In genomic region chr11:12075291-12075690, GRCh38 we compare ENCODE assay signal across 19 cellular contexts. TPM values are rescaled to one million over a fixed set of nuclear protein-coding genes. Genes with fewer than 3 reads are reported as not detected.
DNase-seq lines count a peak whose midpoint lies in the region; ATAC-seq, FAIRE-seq and TF ChIP-seq lines count a peak whose summit lies in the region.
"Had no signal": no experiment of that assay in that cellular context is flagged by ENCODE, and none has a peak within 500 bp of the region (broad histone marks: within the 10 kb centered on the region; RNA-seq: fewer than 3 reads in every experiment).

No MANE protein-coding gene starts in this region.

- intact Hi-C loops in lower lobe of right lung (cut with DNase I) = no loop called here

- DNase-seq in Peyer's patch = no peak
- no peak for DNase-seq in chondrocyte (ENCODE audit: low spot score)
- peak; percentile 32 to 34 for DNase-seq in suprapubic skin (ENCODE audit: low spot score in 2 of 2)
- no peak for DNase-seq in lower lobe of right lung
- no peak for DNase-seq in NCI-H524 (lab: John Stamatoyannopoulos, UW)
- no peak for DNase-seq in GM12892 (ENCODE audit: insufficient read length)
- no peak for DNase-seq in stimulated activated CD4-positive, alpha-beta T cell treated with anti-CD3 and anti-CD28 coated beads, Interleukin-2, amount 100 ng/mL, for 24 hours
- DNase-seq: activated CD4-positive, alpha-beta memory T cell treated with anti-CD3 and anti-CD28 coated beads, Interleukin-2, amount 10 ng/mL, durations not matched to agents 7 days and 5 days; activated T-cell treated with anti-CD3 and anti-CD28 coated beads, Interleukin-2, amount 50 U/mL, for 48 hours; foreskin melanocyte; MG63; naive B cell; NCI-H345 had no signal

- TF ChIP-seq RAD21 in neural cell (conservative IDR thresholded peaks at IDR 0.05) = no peak

- no peaks in the 10 kb centered on the region for H3K27me3 Mint-ChIP-seq in chondrocyte (ENCODE audit: low read depth)
- H3K27me3 Mint-ChIP-seq: stimulated activated naive CD8-positive, alpha-beta T cell treated with anti-CD3 and anti-CD28 coated beads, Interleukin-15, Interleukin-2, amounts not matched to agents 100 ng/mL and 50 ng/mL, for 24 hours had no signal

- TF ChIP-seq EP300 in neural cell (conservative IDR thresholded peaks at IDR 0.05; ENCODE audit: poor library complexity, severe bottlenecking) (no peak), suprapubic skin (IDR thresholded peaks at IDR 0.05) (no peak)

- no peaks in the 10 kb centered on the region for H3K79me2 ChIP-seq in neural cell (replicated peaks; ENCODE audit: insufficient read depth, low read length)

- H3K27ac ChIP-seq in Peyer's patch (peak overlapping the region; percentile 35 to 84 (median 56)), neural cell (ENCODE audit: low read length) (peak overlapping the region; percentile 55), suprapubic skin (peak overlapping the region; percentile 84), lower lobe of right lung (no peak overlapping the region)

- FAIRE-seq in GM12892 (lab: Jason Lieb, UNC) = no peak
- FAIRE-seq: endometrium had no signal

- peaks cover 4% of the 10 kb centered on the region for H3K36me3 Mint-ChIP-seq in chondrocyte (ENCODE audit: low read depth)
- H3K36me3 Mint-ChIP-seq: naive B cell, WTC11 had no signal

- TF ChIP-seq CTCF in Peyer's patch (IDR thresholded peaks at IDR 0.05) (no peak), chondrocyte (IDR thresholded peaks at IDR 0.05) (no peak), neural cell (IDR thresholded peaks at IDR 0.05; ENCODE audit: poor library complexity, severe bottlenecking) (no peak), suprapubic skin (IDR thresholded peaks at IDR 0.05) (no peak), lower lobe of right lung (IDR thresholded peaks at IDR 0.05) (no peak)

- no peak overlapping the region for H3K4me3 ChIP-seq in Peyer's patch
- no peak overlapping the region for H3K4me3 ChIP-seq in neural cell (ENCODE audit: low read length)
- H3K4me3 ChIP-seq in suprapubic skin = no peak overlapping the region
- H3K4me3 ChIP-seq in lower lobe of right lung = no peak overlapping the region
- H3K4me3 ChIP-seq: MG63 had no signal

- WGBS in suprapubic skin = 91% methylated on average over 3 of the region's 3 CpGs

- H3F3A ChIP-seq in neural cell (ENCODE audit: insufficient read depth, low read length, poor library complexity, severe bottlenecking) = no peaks in the 10 kb centered on the region

- H3K9me3 ChIP-seq in Peyer's patch (no peaks in the 10 kb centered on the region), neural cell (ENCODE audit: low read length) (no peaks in the 10 kb centered on the region), suprapubic skin (no peaks in the 10 kb centered on the region), lower lobe of right lung (no peaks in the 10 kb centered on the region)
- H3K9me3 ChIP-seq: MG63 had no signal

- no peaks in the 10 kb centered on the region for H3K36me3 ChIP-seq in Peyer's patch
- H3K36me3 ChIP-seq in neural cell (ENCODE audit: insufficient read depth, low read length) = no peaks in the 10 kb centered on the region
- no peaks in the 10 kb centered on the region for H3K36me3 ChIP-seq in suprapubic skin
- no peaks in the 10 kb centered on the region for H3K36me3 ChIP-seq in lower lobe of right lung
- H3K36me3 ChIP-seq: MG63 had no signal

- no peaks in the 10 kb centered on the region for H3K9me2 ChIP-seq in neural cell (ENCODE audit: insufficient read depth, low read length)

- no peak overlapping the region for H3K4me3 Mint-ChIP-seq in chondrocyte (ENCODE audit: unreplicated experiment)
- H3K4me3 Mint-ChIP-seq: activated CD4-positive, alpha-beta memory T cell treated with anti-CD3 and anti-CD28 coated beads, Interleukin-2, amount 10 ng/mL, durations not matched to agents 7 days and 5 days; naive B cell; stimulated activated naive CD8-positive, alpha-beta T cell treated with anti-CD3 and anti-CD28 coated beads, Interleukin-15, Interleukin-2, amounts not matched to agents 100 ng/mL and 50 ng/mL, for 24 hours; WTC11 had no signal

- peaks cover 50% of the 10 kb centered on the region for H3K4me1 Mint-ChIP-seq in chondrocyte (ENCODE audit: low read depth)
- H3K4me1 Mint-ChIP-seq: naive B cell had no signal

- no peak overlapping the region for H3K9ac ChIP-seq in neural cell (ENCODE audit: low read length)

- H3K27me3 ChIP-seq in Peyer's patch (no peaks in the 10 kb centered on the region), neural cell (ENCODE audit: insufficient read depth, low read depth, low read length) (no peaks in the 10 kb centered on the region), suprapubic skin (no peaks in the 10 kb centered on the region), lower lobe of right lung (ENCODE audit: low read depth) (no peaks in the 10 kb centered on the region)
- H3K27me3 ChIP-seq: MG63 had no signal

- no peak for ATAC-seq in lower lobe of right lung
- ATAC-seq: HCT116, Right ventricle myocardium inferior, WTC11 had no signal

- H3K9me3 Mint-ChIP-seq in chondrocyte (ENCODE audit: low read depth) = peaks cover 6% of the 10 kb centered on the region
- H3K9me3 Mint-ChIP-seq: activated CD4-positive, alpha-beta memory T cell treated with anti-CD3 and anti-CD28 coated beads, Interleukin-2, amount 10 ng/mL, durations not matched to agents 7 days and 5 days; stimulated activated naive CD8-positive, alpha-beta T cell treated with anti-CD3 and anti-CD28 coated beads, Interleukin-15, Interleukin-2, amounts not matched to agents 100 ng/mL and 50 ng/mL, for 24 hours; WTC11 had no signal

- H3K4me1 ChIP-seq in Peyer's patch (no peaks in the 10 kb centered on the region), suprapubic skin (peaks cover 36% of the 10 kb centered on the region), lower lobe of right lung (peaks cover 14% of the 10 kb centered on the region)

- no peaks in the 10 kb centered on the region for H4K20me1 ChIP-seq in neural cell (ENCODE audit: insufficient read depth)

- no peak overlapping the region for H3K4me2 ChIP-seq in neural cell (ENCODE audit: low read length)

- peak overlapping the region; percentile 57 for H3K27ac Mint-ChIP-seq in chondrocyte (ENCODE audit: unreplicated experiment)
- H3K27ac Mint-ChIP-seq: activated CD4-positive, alpha-beta memory T cell treated with anti-CD3 and anti-CD28 coated beads, Interleukin-2, amount 10 ng/mL, durations not matched to agents 7 days and 5 days; WTC11 had no signal

- TF ChIP-seq POLR2A in Peyer's patch (IDR thresholded peaks at IDR 0.05) = no peak
- TF ChIP-seq POLR2A in suprapubic skin (IDR thresholded peaks at IDR 0.05) = no peak
- TF ChIP-seq POLR2A in GM12892 (IDR thresholded peaks at IDR 0.05; ENCODE audit: low read depth, low read length) = no peak

- H2AFZ ChIP-seq in neural cell (ENCODE audit: low read depth, low read length) = no peak overlapping the region

TF ChIP-seq in neural cell, 6 proteins besides CTCF, POLR2A, EP300 and RAD21:
- TF ChIP-seq TAF1 (IDR thresholded peaks at IDR 0.05; ENCODE audit: low read depth) = no peak
- no peak for TF ChIP-seq SMC3 (conservative IDR thresholded peaks at IDR 0.05; ENCODE audit: poor library complexity)
- TF ChIP-seq EZH2 (IDR thresholded peaks at IDR 0.05; ENCODE audit: borderline replicate concordance, insufficient read depth, low read length, poor library complexity, severe bottlenecking) = no peak
- TF ChIP-seq POLR2AphosphoS5 (IDR thresholded peaks at IDR 0.05) = no peak
- TF ChIP-seq, protein P1, sequence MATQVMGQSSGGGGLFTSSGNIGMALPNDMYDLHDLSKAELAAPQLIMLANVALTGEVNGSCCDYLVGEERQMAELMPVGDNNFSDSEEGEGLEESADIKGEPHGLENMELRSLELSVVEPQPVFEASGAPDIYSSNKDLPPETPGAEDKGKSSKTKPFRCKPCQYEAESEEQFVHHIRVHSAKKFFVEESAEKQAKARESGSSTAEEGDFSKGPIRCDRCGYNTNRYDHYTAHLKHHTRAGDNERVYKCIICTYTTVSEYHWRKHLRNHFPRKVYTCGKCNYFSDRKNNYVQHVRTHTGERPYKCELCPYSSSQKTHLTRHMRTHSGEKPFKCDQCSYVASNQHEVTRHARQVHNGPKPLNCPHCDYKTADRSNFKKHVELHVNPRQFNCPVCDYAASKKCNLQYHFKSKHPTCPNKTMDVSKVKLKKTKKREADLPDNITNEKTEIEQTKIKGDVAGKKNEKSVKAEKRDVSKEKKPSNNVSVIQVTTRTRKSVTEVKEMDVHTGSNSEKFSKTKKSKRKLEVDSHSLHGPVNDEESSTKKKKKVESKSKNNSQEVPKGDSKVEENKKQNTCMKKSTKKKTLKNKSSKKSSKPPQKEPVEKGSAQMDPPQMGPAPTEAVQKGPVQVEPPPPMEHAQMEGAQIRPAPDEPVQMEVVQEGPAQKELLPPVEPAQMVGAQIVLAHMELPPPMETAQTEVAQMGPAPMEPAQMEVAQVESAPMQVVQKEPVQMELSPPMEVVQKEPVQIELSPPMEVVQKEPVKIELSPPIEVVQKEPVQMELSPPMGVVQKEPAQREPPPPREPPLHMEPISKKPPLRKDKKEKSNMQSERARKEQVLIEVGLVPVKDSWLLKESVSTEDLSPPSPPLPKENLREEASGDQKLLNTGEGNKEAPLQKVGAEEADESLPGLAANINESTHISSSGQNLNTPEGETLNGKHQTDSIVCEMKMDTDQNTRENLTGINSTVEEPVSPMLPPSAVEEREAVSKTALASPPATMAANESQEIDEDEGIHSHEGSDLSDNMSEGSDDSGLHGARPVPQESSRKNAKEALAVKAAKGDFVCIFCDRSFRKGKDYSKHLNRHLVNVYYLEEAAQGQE (IDR thresholded peaks at IDR 0.05; ENCODE audit: borderline replicate concordance) = no peak
- TF ChIP-seq MXI1 (conservative IDR thresholded peaks at IDR 0.05; ENCODE audit: poor library complexity, severe bottlenecking) = no peak
TF ChIP-seq in neural cell: peak in this region for 0.

RNA-seq across cellular contexts. Expression of gene MICAL2, which starts 35.1 kb away (rescaled TPM):
- total RNA-seq in Peyer's patch (100 to 1,000 TPM; 109 to 197 (median 183) TPM), chondrocyte (296 to 393 TPM (median 372 TPM) in 3 replicates), suprapubic skin (100 to 1,000 TPM; 117 to 232 (median 164) TPM), lower lobe of right lung (127 TPM)
- 1.4 and 2.2 TPM in 2 replicates for polyA plus RNA-seq in neural cell
- polyA minus RNA-seq in neural cell = 1.7 and 4.6 TPM in 2 replicates
- polyA plus RNA-seq in GM12892 (2012; ENCODE audit: missing spikeins) = 1.1 TPM

Comparison
In these comparisons a context has a peak if more than half of its experiments do, and no peak if none do; other contexts are left out.
1. DNase-seq: peak in suprapubic skin (2 of 2); none in Peyer's patch (0 of 3), chondrocyte (single experiment), lower lobe of right lung (single experiment), NCI-H524 (0 of 2), GM12892 (single experiment) and stimulated activated CD4-positive, alpha-beta T cell treated with anti-CD3 and anti-CD28 coated beads, Interleukin-2, amount 100 ng/mL, for 24 hours (0 of 2).